ENCODE assay signal across 18 cellular contexts in genomic region chr2:179266271-179266670, GRCh38. TPM values are rescaled to one million over a fixed set of nuclear protein-coding genes. Genes with fewer than 3 reads are reported as not detected.
A peak's percentile ranks its signal among the peaks of the same experiment; 100 is the strongest.
DNase-seq lines count a peak whose midpoint lies in the region; ATAC-seq, FAIRE-seq and TF ChIP-seq lines count a peak whose summit lies in the region.
"Had no signal": no experiment of that assay in that cellular context is flagged by ENCODE, and none has a peak within 500 bp of the region (broad histone marks: within the 10 kb centered on the region; RNA-seq: fewer than 3 reads in every experiment).

No MANE protein-coding gene starts in this region.

- H3K4me3 ChIP-seq in pancreas, result no peak overlapping the region
- H3K4me3 ChIP-seq in right atrium auricular region, result no peak overlapping the region
- H3K4me3 ChIP-seq: MG63, testis had no signal

- H3K36me3 ChIP-seq in pancreas (no peaks in the 10 kb centered on the region), right atrium auricular region (no peaks in the 10 kb centered on the region)
- H3K36me3 ChIP-seq: MG63 had no signal

- no peaks in the 10 kb centered on the region for H3K9me3 Mint-ChIP-seq in activated naive CD8-positive, alpha-beta T cell (ENCODE audit: low read depth)
- H3K9me3 Mint-ChIP-seq in activated naive CD8-positive, alpha-beta T cell treated with anti-CD3 and anti-CD28 coated beads, Interleukin-2, amount 50 U/mL, for 24 hours, result no peaks in the 10 kb centered on the region
- H3K9me3 Mint-ChIP-seq in central memory CD8-positive, alpha-beta T cell, result no peaks in the 10 kb centered on the region
- no peaks in the 10 kb centered on the region for H3K9me3 Mint-ChIP-seq in naive thymus-derived CD8-positive, alpha-beta T cell
- peaks cover 4% of the 10 kb centered on the region for H3K9me3 Mint-ChIP-seq in type B pancreatic cell

- no peak overlapping the region for H3K27ac Mint-ChIP-seq in activated naive CD8-positive, alpha-beta T cell
- no peak overlapping the region for H3K27ac Mint-ChIP-seq in activated naive CD8-positive, alpha-beta T cell treated with anti-CD3 and anti-CD28 coated beads, Interleukin-2, amount 50 U/mL, for 24 hours
- H3K27ac Mint-ChIP-seq in central memory CD8-positive, alpha-beta T cell (ENCODE audit: low read depth), result no peak overlapping the region
- peak overlapping the region in 1 of 10 donors; percentile 75 for H3K27ac Mint-ChIP-seq in naive thymus-derived CD8-positive, alpha-beta T cell
- H3K27ac Mint-ChIP-seq in type B pancreatic cell, result peak overlapping the region; percentile 66

- no peak for FAIRE-seq in pancreas (lab: Jason Lieb, UNC)

- WGBS in pancreas, 2 donors, result 65 to 71% methylated on average over 4 of the region's 4 CpGs

- H3K27me3 ChIP-seq in pancreas (no peaks in the 10 kb centered on the region), right atrium auricular region (no peaks in the 10 kb centered on the region)
- H3K27me3 ChIP-seq: MG63, testis had no signal

- peaks cover 16% of the 10 kb centered on the region for H3K4me1 Mint-ChIP-seq in activated naive CD8-positive, alpha-beta T cell (ENCODE audit: low read depth)
- peaks cover 25% of the 10 kb centered on the region for H3K4me1 Mint-ChIP-seq in activated naive CD8-positive, alpha-beta T cell treated with anti-CD3 and anti-CD28 coated beads, Interleukin-2, amount 50 U/mL, for 24 hours
- H3K4me1 Mint-ChIP-seq in central memory CD8-positive, alpha-beta T cell, result no peaks in the 10 kb centered on the region
- H3K4me1 Mint-ChIP-seq in naive thymus-derived CD8-positive, alpha-beta T cell, result peaks cover 6 to 39% (median 15%) of the 10 kb centered on the region in 4 donors
- peaks cover 22% of the 10 kb centered on the region for H3K4me1 Mint-ChIP-seq in type B pancreatic cell (ENCODE audit: unreplicated experiment)

- no peak for DNase-seq in activated naive CD8-positive, alpha-beta T cell treated with anti-CD3 and anti-CD28 coated beads, Interleukin-2, amount 50 U/mL, for 24 hours
- no peak for DNase-seq in central memory CD8-positive, alpha-beta T cell (ENCODE audit: low spot score in 2 of 2)
- no peak for DNase-seq in naive thymus-derived CD8-positive, alpha-beta T cell
- DNase-seq in type B pancreatic cell (ENCODE audit: extremely low spot score, unreplicated experiment) (no peak), COLO668 (lab: John Stamatoyannopoulos, UW; ENCODE audit: unreplicated experiment) (no peak), pancreas (no peak), right atrium auricular region (ENCODE audit: low spot score) (no peak)
- DNase-seq: activated CD4-positive, alpha-beta T cell treated with anti-CD3 and anti-CD28 coated beads for 1 hour; aorta; DMS79; MG63; NCI-H82; OCI-M1; SHP77 treated with DMSO at 0.1 percent for 48 hours; testis had no signal

- H3K9me3 ChIP-seq in pancreas, result no peaks in the 10 kb centered on the region
- no peaks in the 10 kb centered on the region for H3K9me3 ChIP-seq in right atrium auricular region
- H3K9me3 ChIP-seq: MG63, testis had no signal

- H3K4me1 ChIP-seq in pancreas (peaks cover 3 to 14% (median 13%) of the 10 kb centered on the region in 3 donors), right atrium auricular region (peaks cover 0 to 31% of the 10 kb centered on the region in 2 donors)

- peak overlapping the region; percentile 14 for H3K4me3 Mint-ChIP-seq in activated naive CD8-positive, alpha-beta T cell
- no peak overlapping the region for H3K4me3 Mint-ChIP-seq in activated naive CD8-positive, alpha-beta T cell treated with anti-CD3 and anti-CD28 coated beads, Interleukin-2, amount 50 U/mL, for 24 hours
- peak overlapping the region; percentile 4 for H3K4me3 Mint-ChIP-seq in central memory CD8-positive, alpha-beta T cell
- peak overlapping the region in 6 of 10 donors; percentile 8 to 85 (median 68) for H3K4me3 Mint-ChIP-seq in naive thymus-derived CD8-positive, alpha-beta T cell
- H3K4me3 Mint-ChIP-seq in type B pancreatic cell, result peak overlapping the region; percentile 80
- H3K4me3 Mint-ChIP-seq: CD14-positive monocyte had no signal

- H3K27ac ChIP-seq in pancreas (no peak overlapping the region), right atrium auricular region (peak overlapping the region in 1 of 2 donors; percentile 86)

- intact Hi-C loops in pancreas (cut with DNase I), result no loop called here

- TF ChIP-seq CTCF in type B pancreatic cell (conservative IDR thresholded peaks at IDR 0.05) (no peak), pancreas (IDR thresholded peaks at IDR 0.05) (no peak), right atrium auricular region (IDR thresholded peaks at IDR 0.05) (no peak)

- H3K27me3 Mint-ChIP-seq in activated naive CD8-positive, alpha-beta T cell, result peaks cover 18% of the 10 kb centered on the region
- peaks cover 28% of the 10 kb centered on the region for H3K27me3 Mint-ChIP-seq in activated naive CD8-positive, alpha-beta T cell treated with anti-CD3 and anti-CD28 coated beads, Interleukin-2, amount 50 U/mL, for 24 hours
- H3K27me3 Mint-ChIP-seq in central memory CD8-positive, alpha-beta T cell, result peaks cover 47% of the 10 kb centered on the region
- H3K27me3 Mint-ChIP-seq in naive thymus-derived CD8-positive, alpha-beta T cell, result peaks cover 14 to 21% (median 17%) of the 10 kb centered on the region in 5 donors
- H3K27me3 Mint-ChIP-seq in type B pancreatic cell, result peaks cover 13% of the 10 kb centered on the region

- ATAC-seq in activated naive CD8-positive, alpha-beta T cell treated with anti-CD3 and anti-CD28 coated beads, Interleukin-2, amount 50 U/mL, for 24 hours, result no peak
- no peak for ATAC-seq in central memory CD8-positive, alpha-beta T cell (replicated peaks; ENCODE audit: extremely low read depth, poor library complexity, severe bottlenecking)
- no peak for ATAC-seq in naive thymus-derived CD8-positive, alpha-beta T cell
- ATAC-seq in pancreas, result no peak
- ATAC-seq: HCT116 had no signal

- POLR2A ChIA-PET in naive thymus-derived CD8-positive, alpha-beta T cell (lab: Charles Lee), result no interaction called here

- H3K36me3 Mint-ChIP-seq in activated naive CD8-positive, alpha-beta T cell, result no peaks in the 10 kb centered on the region
- H3K36me3 Mint-ChIP-seq in activated naive CD8-positive, alpha-beta T cell treated with anti-CD3 and anti-CD28 coated beads, Interleukin-2, amount 50 U/mL, for 24 hours (ENCODE audit: low read depth), result no peaks in the 10 kb centered on the region
- H3K36me3 Mint-ChIP-seq in central memory CD8-positive, alpha-beta T cell (ENCODE audit: insufficient read depth), result no peaks in the 10 kb centered on the region
- H3K36me3 Mint-ChIP-seq in naive thymus-derived CD8-positive, alpha-beta T cell, result no peaks in the 10 kb centered on the region
- H3K36me3 Mint-ChIP-seq in type B pancreatic cell, result no peaks in the 10 kb centered on the region
- H3K36me3 Mint-ChIP-seq: CD14-positive monocyte had no signal

RNA-seq across cellular contexts. Expression of gene SESTD1, which starts 1.6 kb away (rescaled TPM):
- total RNA-seq in naive thymus-derived CD8-positive, alpha-beta T cell, result 1 to 10 TPM; 4.9 to 5.3 TPM
- polyA plus RNA-seq in naive thymus-derived CD8-positive, alpha-beta T cell, result 1 to 10 TPM in 2 of 3 donors, under 1 TPM in 1; 0.27 to 1.4 (median 1.0) TPM
- total RNA-seq in type B pancreatic cell (ENCODE audit: low replicate concordance) (43.4 and 75.9 TPM in 2 replicates), pancreas (10 to 100 TPM; 10.5 to 37.0 (median 17.8) TPM), right atrium auricular region (10 to 100 TPM; 16.5 to 19.7 TPM)
- 1 to 10 TPM; 4.0 to 7.5 TPM for polyA plus RNA-seq in pancreas
